27 cellular contexts compared by ENCODE assay signal in the genomic region with DNA sequence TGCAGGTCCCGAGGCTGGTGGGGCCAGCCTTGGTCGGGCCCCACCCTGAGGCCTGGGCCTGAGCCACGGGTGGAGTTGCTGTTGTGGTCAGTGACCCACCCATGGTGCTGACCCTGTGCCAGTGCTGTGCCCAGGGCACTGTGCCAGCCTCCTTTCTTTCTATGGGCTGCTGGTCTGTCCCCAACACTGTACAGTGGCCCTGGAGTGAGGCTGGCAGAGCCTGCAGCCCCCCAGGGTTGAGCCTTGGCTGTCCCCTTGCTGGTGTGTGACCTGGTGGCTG.
"Had no signal": no experiment of that assay in that cellular context is flagged by ENCODE, and none has a peak within 500 bp of the region (broad histone marks: within the 10 kb centered on the region; RNA-seq: fewer than 3 reads in every experiment).

No MANE protein-coding gene starts in this region.

- H3K4me1 ChIP-seq: adrenal gland, body of pancreas, esophagus muscularis mucosa, gastroesophageal sphincter had no signal

- H3K9me3 ChIP-seq: adrenal gland, body of pancreas, esophagus muscularis mucosa, gastroesophageal sphincter had no signal

- DNase-seq: activated CD4-positive, alpha-beta memory T cell treated with anti-CD3 and anti-CD28 coated beads for 36 hours; activated CD4-positive, alpha-beta T cell treated with anti-CD3 and anti-CD28 coated beads for 36 hours; activated CD4-positive, alpha-beta T cell treated with anti-CD3 and anti-CD28 coated beads, Interleukin-2, amount 10 ng/mL, durations not matched to agents 24 days and 14 days; activated CD4-positive, CD25-positive, alpha-beta regulatory T cell; activated CD4-positive, CD25-positive, alpha-beta regulatory T cell treated with anti-CD3 and anti-CD28 coated beads, Interleukin-2, amount 50 U/mL, for 72 hours; activated CD8-positive, alpha-beta memory T cell treated with anti-CD3 and anti-CD28 coated beads, Interleukin-2, amount 10 ng/mL, durations not matched to agents 7 days and 5 days; activated CD8-positive, alpha-beta memory T cell treated with anti-CD3 and anti-CD28 coated beads, Interleukin-2, amount 50 U/mL, for 4 hours; activated CD8-positive, alpha-beta T cell treated with anti-CD3 and anti-CD28 coated beads, Interleukin-2, amount 10 ng/mL, durations not matched to agents 7 days and 5 days; activated effector memory CD4-positive, alpha-beta T cell treated with anti-CD3 and anti-CD28 coated beads, Interleukin-2, amount 50 U/mL, for 16 hours; activated naive CD4-positive, alpha-beta T cell treated with anti-CD3 and anti-CD28 coated beads for 36 hours; activated naive CD8-positive, alpha-beta T cell treated with anti-CD3 and anti-CD28 coated beads for 36 hours; activated naive CD8-positive, alpha-beta T cell treated with anti-CD3 and anti-CD28 coated beads, Interleukin-2, amount 50 U/mL, for 24 hours; activated T-cell treated with anti-CD3 and anti-CD28 coated beads, Interleukin-2, amount 50 U/mL, for 1 hour; activated T-cell treated with anti-CD3 and anti-CD28 coated beads, Interleukin-2, amount 50 U/mL, for 48 hours; adrenal gland; body of pancreas; caudate nucleus; cortex of kidney; dermis blood vessel endothelial cell; effector CD4-positive, alpha-beta T cell; effector memory CD8-positive, alpha-beta T cell; erythroblast; foreskin melanocyte; T-helper 2 cell had no signal

- H3K27me3 ChIP-seq: adrenal gland, body of pancreas had no signal

- ATAC-seq: activated CD4-positive, alpha-beta T cell treated with anti-CD3 and anti-CD28 coated beads for 36 hours; activated CD8-positive, alpha-beta memory T cell treated with anti-CD3 and anti-CD28 coated beads, Interleukin-2, amount 10 ng/mL, durations not matched to agents 7 days and 5 days; activated CD8-positive, alpha-beta T cell treated with anti-CD3 and anti-CD28 coated beads, Interleukin-2, amount 10 ng/mL, durations not matched to agents 7 days and 5 days; activated naive CD8-positive, alpha-beta T cell treated with anti-CD3 and anti-CD28 coated beads, Interleukin-2, amount 50 U/mL, for 24 hours; body of pancreas; effector memory CD8-positive, alpha-beta T cell; gastroesophageal sphincter had no signal

- H3K27ac ChIP-seq: adrenal gland, body of pancreas, esophagus muscularis mucosa, gastroesophageal sphincter had no signal

- H3K36me3 ChIP-seq: adrenal gland, esophagus muscularis mucosa, gastroesophageal sphincter had no signal

- FAIRE-seq: colon had no signal

- H3K4me3 ChIP-seq: adrenal gland, body of pancreas, esophagus muscularis mucosa, gastroesophageal sphincter had no signal
